8 cellular contexts compared by ENCODE assay signal in genomic region chr19:56314584-56315075, GRCh38. TPM values are rescaled to one million over a fixed set of nuclear protein-coding genes. Genes with fewer than 3 reads are reported as not detected.
DNase-seq lines count a peak whose midpoint lies in the region; ATAC-seq, FAIRE-seq and TF ChIP-seq lines count a peak whose summit lies in the region.

A gene with protein sequence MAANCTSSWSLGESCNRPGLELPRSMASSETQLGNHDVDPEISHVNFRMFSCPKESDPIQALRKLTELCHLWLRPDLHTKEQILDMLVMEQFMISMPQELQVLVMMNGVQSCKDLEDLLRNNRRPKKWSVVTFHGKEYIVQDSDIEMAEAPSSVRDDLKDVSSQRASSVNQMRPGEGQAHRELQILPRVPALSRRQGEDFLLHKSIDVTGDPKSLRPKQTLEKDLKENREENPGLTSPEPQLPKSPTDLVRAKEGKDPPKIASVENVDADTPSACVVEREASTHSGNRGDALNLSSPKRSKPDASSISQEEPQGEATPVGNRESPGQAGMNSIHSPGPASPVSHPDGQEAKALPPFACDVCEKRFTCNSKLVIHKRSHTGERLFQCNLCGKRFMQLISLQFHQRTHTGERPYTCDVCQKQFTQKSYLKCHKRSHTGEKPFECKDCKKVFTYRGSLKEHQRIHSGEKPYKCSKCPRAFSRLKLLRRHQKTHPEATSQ (minus strand): TSS chr19:56314839. CDS start chr19:56225046, 89,793 bp downstream.

- in situ Hi-C loops in HepG2 (cut with HindIII; ENCODE audit: extremely low pct_ligation_motif_present, low pct_unique_long_range_greater_than_20kb): loop anchor here (10.0 kb wide), 1 partner anchor 240 kb away; no protein-coding TSS in a partner anchor

- 0 out of 2 replicates have a peak, but pooled peaks have one; percentile 17 for TF ChIP-seq RAD21 in HepG2 (CRISPR knock-in tag; IDR thresholded peaks at IDR 0.05)

- under 1% methylated on average over 22 of the region's 34 CpGs for WGBS in HepG2 (ENCODE audit: low lambda C conversion rate)

- H3K4me3 ChIP-seq in HepG2 (replicated peaks in 1 of 3; ENCODE audit: insufficient read depth in 1 of 3, low read depth in 2 of 3, low read length in 3 of 3): peak within 1 kb of the TSS; percentile 81 to 87 (median 82)

- H3K4me1 Mint-ChIP-seq in CD4-positive, alpha-beta T cell (ENCODE audit: low read depth): peaks cover 34% of the 10 kb centered on the region

- no peaks in the 10 kb centered on the region for H3K79me2 ChIP-seq in HepG2 (ENCODE audit: insufficient read depth, low read length)

- POLR2A ChIA-PET in CD4-positive, alpha-beta T cell (lab: Charles Lee): interaction anchor here (0.6 to 2.4 kb wide), 9 partner anchors 23 to 660 kb away, joined by 3 to 11 read pairs (median 5); partner anchors contain the start of genes ZNF444, ZNF471, ZNF582 and ZNF787
- POLR2A ChIA-PET in HepG2 (lab: Yijun Ruan, JAX): interaction anchor here (0.7 to 2.5 kb wide), 7 partner anchors 19 to 203 kb away, joined by 3 to 8 read pairs (median 4); partner anchors contain the start of genes ZNF583 and ZNF787

- peak within 1 kb of the TSS; percentile 91 for H3K4me3 Mint-ChIP-seq in CD4-positive, alpha-beta T cell

- TF ChIP-seq EP300 in HepG2 (IDR thresholded peaks at IDR 0.05; ENCODE audit: low read depth in 2 of 2, low read length in 2 of 2): no peak; a peak in 1 of 4 replicates
- TF ChIP-seq EP300 in HepG2 (CRISPR knock-in tag; IDR thresholded peaks at IDR 0.05; ENCODE audit: borderline replicate concordance): no peak

- no peaks in the 10 kb centered on the region for H3K27me3 Mint-ChIP-seq in CD4-positive, alpha-beta T cell

- H3K27me3 ChIP-seq in CD4-positive, alpha-beta T cell (ENCODE audit: control insufficient read depth, insufficient read depth, low read length): no peaks in the 10 kb centered on the region
- no peaks in the 10 kb centered on the region; a peak in 1 of 5 replicates for H3K27me3 ChIP-seq in HepG2 (ENCODE audit: control insufficient read depth in 1 of 2, insufficient read depth in 2 of 2, low read length in 2 of 2)

- peaks cover 45% of the 10 kb centered on the region for H3K4me1 ChIP-seq in HepG2 (ENCODE audit: insufficient read depth, low read length)

- peak; percentile 93 to 97 (median 96) for DNase-seq in CD4-positive, alpha-beta T cell
- peak; percentile 96 for DNase-seq in NCI-H82 (lab: John Stamatoyannopoulos, UW)
- DNase-seq in activated CD4-positive, alpha-beta T cell treated with anti-CD3 and anti-CD28 coated beads, Interleukin-2, amount 50 U/mL, for 48 hours: peak; percentile 97
- DNase-seq in dermis blood vessel endothelial cell: peak; percentile 96
- peak; percentile 89 for DNase-seq in HepG2 (ENCODE audit: low spot score)
- DNase-seq in stimulated activated CD4-positive, alpha-beta T cell treated with anti-CD3 and anti-CD28 coated beads, Interleukin-2, amount 100 ng/mL, for 48 hours: peak; percentile 93 to 94

- H3K27ac ChIP-seq in CD4-positive, alpha-beta T cell (ENCODE audit: low read depth, low read length): peak within 1 kb of the TSS; percentile 93
- H3K27ac ChIP-seq in HepG2 (ENCODE audit: extremely low read length, insufficient read depth, low read length): peak within 1 kb of the TSS; percentile 96

- no peak for TF ChIP-seq CTCF in CD4-positive, alpha-beta T cell (IDR thresholded peaks at IDR 0.05)
- no peak for TF ChIP-seq CTCF in HepG2 (CRISPR knock-in tag; IDR thresholded peaks at IDR 0.05)

- H3K36me3 ChIP-seq in HepG2 (replicated peaks in 1 of 2; ENCODE audit: control insufficient read depth in 1 of 2, insufficient read depth in 2 of 2, low read length in 2 of 2): peaks cover 2 to 9% of the 10 kb centered on the region in 2 experiments; a peak in 3 of 5 replicates

- peak within 1 kb of the TSS; percentile 94 for H3K9ac ChIP-seq in HepG2 (ENCODE audit: insufficient read depth, low read depth, low read length)

- H3K36me3 Mint-ChIP-seq in CD4-positive, alpha-beta T cell (ENCODE audit: low read depth): peaks cover 32% of the 10 kb centered on the region

- H2AFZ ChIP-seq in HepG2 (ENCODE audit: low read length): peak within 1 kb of the TSS; percentile 82

- H3K4me2 ChIP-seq in HepG2 (ENCODE audit: low read depth, low read length): peak within 1 kb of the TSS; percentile 99

- peak; percentile 50 to 65 for TF ChIP-seq POLR2A in HepG2 (IDR thresholded peaks at IDR 0.05; ENCODE audit: insufficient read depth in 1 of 2, low read depth in 2 of 2, low read length in 2 of 2)

- CTCF ChIA-PET in CD4-positive, alpha-beta T cell (lab: Charles Lee): interaction anchor here (0.6 kb wide), 1 partner anchor 1602 kb away, joined by 4 read pairs; no protein-coding TSS in a partner anchor
- CTCF ChIA-PET in HepG2 (lab: Yijun Ruan, JAX; ENCODE audit: low intra/inter-chr PET ratio, low total read pairs): interaction anchor here (1.0 kb wide), 1 partner anchor 19 kb away, joined by 4 read pairs; no protein-coding TSS in a partner anchor

- no peaks in the 10 kb centered on the region for H3K9me3 Mint-ChIP-seq in CD4-positive, alpha-beta T cell

- peak within 1 kb of the TSS; percentile 95 for H3K27ac Mint-ChIP-seq in CD4-positive, alpha-beta T cell

- intact Hi-C loops in CD4-positive, alpha-beta T cell (cut with DNase I, micrococcal nuclease): loop anchor here (1.0 to 10.0 kb wide), 11 partner anchors 78 to 1840 kb away; partner anchors contain the start of genes ZNF444 (in 2 of the 2), ZNF582 (in 2 of the 2), EPN1 (in 1 of the 2) and PPP6R1 (in 1 of the 2)
- intact Hi-C loops in HepG2 (cut with micrococcal nuclease; ENCODE audit: unreplicated experiment): loop anchor here (5.0 kb wide), 1 partner anchor 192 kb away; the partner anchor contains the start of gene ZNF787

- FAIRE-seq in HepG2 (lab: Jason Lieb, UNC): no peak

- BruUV-seq in HepG2 (replicated peaks; lab: Mats Ljungman, UMichigan): no TSS peak

- ATAC-seq in CD4-positive, alpha-beta T cell (ENCODE audit: poor library complexity): peak; percentile 76
- peak; percentile 80 for ATAC-seq in GM19452 (IDR thresholded peaks at IDR 0.05; ENCODE audit: unreplicated experiment)
- ATAC-seq in HG03575 (IDR thresholded peaks at IDR 0.05; ENCODE audit: extremely low read depth, insufficient number of reproducible peaks, low FRiP score, unreplicated experiment): peak; percentile 33
- peak; percentile 88 for ATAC-seq in HepG2

- no peaks in the 10 kb centered on the region for H4K20me1 ChIP-seq in HepG2 (ENCODE audit: insufficient read depth, low read length)

- H3K9me3 ChIP-seq in CD4-positive, alpha-beta T cell (ENCODE audit: control insufficient read depth, low read length): no peaks in the 10 kb centered on the region
- no peaks in the 10 kb centered on the region for H3K9me3 ChIP-seq in HepG2 (ENCODE audit: low read length)

TF ChIP-seq in HepG2, 621 proteins besides CTCF, POLR2A, EP300 and RAD21 (continues in another document):
- TF ChIP-seq ZNF678 (CRISPR knock-in tag; IDR thresholded peaks at IDR 0.05) (0 out of 2 replicates have a peak, but pooled peaks have one; percentile 5), REPIN1 (CRISPR knock-in tag; IDR thresholded peaks at IDR 0.05; ENCODE audit: borderline replicate concordance, low read depth) (peak; percentile 9; the same call in 1 of the 2 replicates), ZNF563 (CRISPR knock-in tag; IDR thresholded peaks at IDR 0.05) (no peak), DZIP1 (CRISPR knock-in tag; IDR thresholded peaks at IDR 0.05) (no peak), ZFY (CRISPR knock-in tag; IDR thresholded peaks at IDR 0.05) (peak; percentile 86), PLRG1 (conservative IDR thresholded peaks at IDR 0.05) (no peak)

RNA-seq across cellular contexts. Expression of the gene that starts here (rescaled TPM):
- 1 to 10 TPM; 3.3 to 4.4 TPM for total RNA-seq in CD4-positive, alpha-beta T cell
- total RNA-seq in dermis blood vessel endothelial cell (5.4 and 7.5 TPM in 2 replicates), HepG2 (2016; rRNA removed; fragmentation: Illumina TruSeq; extraction: Trizol) (17.8 and 23.7 TPM in 2 replicates)
- total RNA-seq in HepG2 (2016; cell fraction: cytosol; rRNA removed; fragmentation: Illumina TruSeq; extraction: Trizol; ENCODE audit: low read depth): 9.8 and 10.4 TPM in 2 replicates
- total RNA-seq in HepG2 (2016; cell fraction: insoluble cytoplasmic fraction; rRNA removed; fragmentation: Illumina TruSeq; extraction: Trizol): 18.7 and 21.4 TPM in 2 replicates
- 21.2 and 21.4 TPM in 2 replicates for total RNA-seq in HepG2 (2016; cell fraction: membrane; rRNA removed; fragmentation: Illumina TruSeq; extraction: Trizol)
- total RNA-seq in HepG2 (2016; cell fraction: nucleus; rRNA removed; fragmentation: Illumina TruSeq; extraction: Trizol): 14.7 and 22.2 TPM in 2 replicates
- 9.5 and 11.5 TPM in 2 replicates for polyA plus RNA-seq in HepG2 (2011; rRNA removed)
- polyA plus RNA-seq in HepG2 (2011; cell fraction: cytosol; rRNA removed): 9.2 TPM in 2 replicates
- polyA plus RNA-seq in HepG2 (2011; cell fraction: nucleus; rRNA removed): 8.4 and 10.1 TPM in 2 replicates
- polyA plus RNA-seq in HepG2 (2012): 9.5 and 10.4 TPM in 2 replicates
- polyA plus RNA-seq in HepG2 (2016; cell fraction: cytosol; fragmentation: Illumina TruSeq; extraction: Trizol; ENCODE audit: low read depth): 14.1 and 14.3 TPM in 2 replicates
- 19.6 and 24.3 TPM in 2 replicates for polyA plus RNA-seq in HepG2 (2016; cell fraction: insoluble cytoplasmic fraction; fragmentation: Illumina TruSeq; extraction: Trizol; ENCODE audit: low read depth)
- 20.7 and 22.5 TPM in 2 replicates for polyA plus RNA-seq in HepG2 (2016; cell fraction: membrane; fragmentation: Illumina TruSeq; extraction: Trizol; ENCODE audit: low read depth)
- 17.7 and 21.4 TPM in 2 replicates for polyA plus RNA-seq in HepG2 (2016; cell fraction: nucleus; fragmentation: Illumina TruSeq; extraction: Trizol; ENCODE audit: insufficient read depth, low read depth)
- polyA minus RNA-seq in HepG2 (2011; rRNA and poly(A)+ RNA removed; ENCODE audit: low replicate concordance): 53.1 and 99.1 TPM in 2 replicates
- polyA minus RNA-seq in HepG2 (2011; cell fraction: cytosol; rRNA and poly(A)+ RNA removed): 8.2 and 10.2 TPM in 2 replicates
- polyA minus RNA-seq in HepG2 (2011; cell fraction: nucleus; rRNA and poly(A)+ RNA removed): 36.4 and 39.8 TPM in 2 replicates

Comparison
In these comparisons a context has a peak if more than half of its experiments do, and no peak if none do; other contexts are left out.
1. Peak in every context shown above with its lines: DNase-seq, ATAC-seq, H3K4me3 ChIP-seq and H3K27ac ChIP-seq.
2. ATAC-seq: peak in every context shown above with its lines; median percentile 88 in HepG2; 80 in GM19452; 76 in CD4-positive, alpha-beta T cell; 33 in HG03575.